9 cellular contexts compared by ENCODE assay signal in the genomic region with DNA sequence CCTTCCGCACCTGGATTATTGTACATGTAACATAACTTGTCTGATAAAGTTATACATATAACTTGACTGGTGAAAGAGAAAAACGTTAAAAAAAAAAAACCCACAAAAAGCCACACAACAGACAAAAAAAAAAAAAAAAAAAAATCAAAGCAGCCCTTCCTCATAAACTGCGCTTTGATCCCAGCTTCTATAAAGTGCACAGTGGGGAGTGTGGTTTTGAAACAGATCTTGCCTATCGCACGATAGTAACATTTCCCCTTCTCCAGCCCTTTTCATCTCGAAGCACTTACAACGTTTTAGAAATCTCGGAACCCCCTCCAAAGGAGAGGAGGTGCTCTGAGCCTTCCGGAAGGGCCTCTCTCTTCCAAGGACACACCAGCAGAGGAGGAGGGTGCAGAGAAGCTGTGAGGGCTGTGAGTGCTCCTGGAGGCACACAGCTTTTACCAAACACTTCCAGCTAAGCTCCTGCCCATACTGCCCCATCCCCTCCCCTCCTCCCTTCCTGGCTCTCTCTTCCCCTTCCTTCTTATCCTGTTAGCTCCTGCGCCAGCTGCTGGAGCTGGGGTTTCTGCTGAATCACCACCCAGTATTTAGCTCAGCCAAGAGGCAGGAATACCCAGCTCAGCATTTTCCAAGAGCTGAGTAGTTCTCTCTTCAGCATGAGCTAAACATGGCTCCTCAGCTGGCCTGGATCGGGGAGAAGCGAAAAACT. TPM values are rescaled to one million over a fixed set of nuclear protein-coding genes. Genes with fewer than 3 reads are reported as not detected.
A peak's percentile ranks its signal among the peaks of the same experiment; 100 is the strongest.
DNase-seq lines count a peak whose midpoint lies in the region; ATAC-seq lines count a peak whose summit lies in the region.
"Had no signal": no experiment of that assay in that cellular context is flagged by ENCODE, and none has a peak within 500 bp of the region (broad histone marks: within the 10 kb centered on the region; RNA-seq: fewer than 3 reads in every experiment).

No MANE protein-coding gene starts in this region.

- no peak for ATAC-seq in HG03520 (IDR thresholded peaks at IDR 0.05; ENCODE audit: unreplicated experiment)

- DNase-seq in NCI-H524 (lab: John Stamatoyannopoulos, UW) (peak; percentile 22 to 52), NCI-H524 treated with DMSO at 0.1 percent for 48 hours (lab: John Stamatoyannopoulos, UW) (no peak), amniotic stem cell (lab: John Stamatoyannopoulos, UW) (peak; percentile 81), hepatic stellate cell (ENCODE audit: low spot score) (peak; percentile 87), renal cortical epithelial cell (ENCODE audit: low read depth) (peak; percentile 82), NK-92 (lab: John Stamatoyannopoulos, UW; ENCODE audit: unreplicated experiment) (no peak), NCI-H1092 (lab: John Stamatoyannopoulos, UW) (no peak)

RNA-seq across cellular contexts. Expression of gene SLC7A8, which starts 28.4 kb away (rescaled TPM):
- total RNA-seq in renal cortical epithelial cell = under 0.01 and 1.1 TPM in 2 replicates

RNA-seq across cellular contexts. Expression of gene CEBPE, which starts 36.0 kb away (rescaled TPM):
- total RNA-seq in renal cortical epithelial cell = not detected in 2 replicates

RNA-seq across cellular contexts. Expression of gene CIROP, which starts 50.2 kb away (rescaled TPM):
- not detected in 2 replicates for total RNA-seq in renal cortical epithelial cell
- total RNA-seq: subcutaneous adipose tissue had no signal

RNA-seq across cellular contexts. Expression of gene C14orf119, which starts 59.7 kb away (rescaled TPM):
- 61.6 and 71.0 TPM in 2 replicates for total RNA-seq in renal cortical epithelial cell

Comparison
In these comparisons a context has a peak if more than half of its experiments do, and no peak if none do; other contexts are left out.
1. DNase-seq: peak in NCI-H524 (2 of 2), amniotic stem cell (single experiment), hepatic stellate cell (single experiment) and renal cortical epithelial cell (single experiment); none in NCI-H524 treated with DMSO at 0.1 percent for 48 hours (single experiment), NK-92 (single experiment) and NCI-H1092 (single experiment).